In the genomic region with DNA sequence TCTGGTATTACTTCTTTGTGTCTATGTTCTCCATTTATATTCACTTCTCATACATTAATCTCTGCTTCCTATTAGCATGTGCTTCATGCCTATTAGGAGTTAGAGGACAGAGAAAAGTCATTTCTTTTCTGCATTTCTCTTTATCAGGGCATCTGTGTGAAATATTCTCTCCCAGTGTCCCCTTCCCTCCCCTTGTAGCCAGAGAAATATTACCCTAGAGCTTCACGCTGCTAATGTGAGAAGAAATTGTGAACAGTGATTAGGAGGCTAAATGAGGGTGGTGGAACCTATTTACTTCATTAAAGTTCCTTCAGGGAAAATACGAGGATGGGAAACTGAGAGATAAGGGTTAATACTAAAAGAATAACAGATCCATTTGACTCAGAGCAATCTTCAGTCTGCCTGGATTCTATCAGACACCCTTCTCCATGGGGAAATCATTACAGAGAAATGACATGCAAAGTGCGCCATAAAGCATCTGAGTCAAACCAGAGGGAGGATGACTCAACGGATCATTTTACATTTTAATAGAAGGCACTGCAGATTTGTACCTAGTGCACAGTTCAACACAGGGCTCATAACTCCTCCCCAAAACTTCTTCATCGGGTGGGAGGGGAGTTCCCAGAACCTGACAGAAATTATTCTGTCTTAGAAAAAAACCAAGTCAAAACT, we compare ENCODE assay signal across 1 cellular context.
A peak's percentile ranks its signal among the peaks of the same experiment; 100 is the strongest.
TF ChIP-seq lines count a peak whose summit lies in the region.

No MANE protein-coding gene starts in this region.

TF ChIP-seq in HEK293, 187 proteins besides CTCF, POLR2A, EP300 and RAD21 (continued from another document and continues in another):
- TF ChIP-seq, protein P1, sequence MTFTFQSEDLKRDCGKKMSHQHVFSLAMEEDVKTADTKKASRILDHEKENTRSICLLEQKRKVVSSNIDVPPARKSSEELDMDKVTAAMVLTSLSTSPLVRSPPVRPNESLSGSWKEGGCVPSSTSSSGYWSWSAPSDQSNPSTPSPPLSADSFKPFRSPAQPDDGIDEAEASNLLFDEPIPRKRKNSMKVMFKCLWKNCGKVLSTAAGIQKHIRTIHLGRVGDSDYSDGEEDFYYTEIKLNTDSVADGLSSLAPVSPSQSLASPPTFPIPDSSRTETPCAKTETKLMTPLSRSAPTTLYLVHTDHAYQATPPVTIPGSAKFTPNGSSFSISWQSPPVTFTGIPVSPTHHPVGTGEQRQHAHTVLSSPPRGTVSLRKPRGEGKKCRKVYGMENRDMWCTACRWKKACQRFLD (tag by site-specific recombination; IDR thresholded peaks at IDR 0.05): no peak
- 0 out of 2 replicates have a peak, but pooled peaks have one; percentile 40 for TF ChIP-seq KLF8 (tag by site-specific recombination; IDR thresholded peaks at IDR 0.05)
- TF ChIP-seq IKZF3 (tag by site-specific recombination; IDR thresholded peaks at IDR 0.05): peak; percentile 73
- TF ChIP-seq, protein P2, sequence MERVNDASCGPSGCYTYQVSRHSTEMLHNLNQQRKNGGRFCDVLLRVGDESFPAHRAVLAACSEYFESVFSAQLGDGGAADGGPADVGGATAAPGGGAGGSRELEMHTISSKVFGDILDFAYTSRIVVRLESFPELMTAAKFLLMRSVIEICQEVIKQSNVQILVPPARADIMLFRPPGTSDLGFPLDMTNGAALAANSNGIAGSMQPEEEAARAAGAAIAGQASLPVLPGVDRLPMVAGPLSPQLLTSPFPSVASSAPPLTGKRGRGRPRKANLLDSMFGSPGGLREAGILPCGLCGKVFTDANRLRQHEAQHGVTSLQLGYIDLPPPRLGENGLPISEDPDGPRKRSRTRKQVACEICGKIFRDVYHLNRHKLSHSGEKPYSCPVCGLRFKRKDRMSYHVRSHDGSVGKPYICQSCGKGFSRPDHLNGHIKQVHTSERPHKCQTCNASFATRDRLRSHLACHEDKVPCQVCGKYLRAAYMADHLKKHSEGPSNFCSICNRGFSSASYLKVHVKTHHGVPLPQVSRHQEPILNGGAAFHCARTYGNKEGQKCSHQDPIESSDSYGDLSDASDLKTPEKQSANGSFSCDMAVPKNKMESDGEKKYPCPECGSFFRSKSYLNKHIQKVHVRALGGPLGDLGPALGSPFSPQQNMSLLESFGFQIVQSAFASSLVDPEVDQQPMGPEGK (tag by site-specific recombination; IDR thresholded peaks at IDR 0.05): peak; percentile 47; the same call in 1 of the 2 replicates
- TF ChIP-seq ZNF626 (tag by site-specific recombination; IDR thresholded peaks at IDR 0.05): no peak
- no peak for TF ChIP-seq ZNF114 (tag by site-specific recombination; IDR thresholded peaks at IDR 0.05)
- TF ChIP-seq ZNF654 (tag by site-specific recombination; IDR thresholded peaks at IDR 0.05; ENCODE audit: low read depth): no peak
- TF ChIP-seq ZEB2 (tag by site-specific recombination; IDR thresholded peaks at IDR 0.05): peak; percentile 93
- TF ChIP-seq ZNF600 (tag by site-specific recombination; IDR thresholded peaks at IDR 0.05): peak; percentile 90
- peak; percentile 57; the same call in 1 of the 2 replicates for TF ChIP-seq HIC1 (tag by site-specific recombination; IDR thresholded peaks at IDR 0.05)
- TF ChIP-seq ZNF433 (tag by site-specific recombination; IDR thresholded peaks at IDR 0.05; ENCODE audit: low read depth): no peak
- peak; percentile 71; the same call in 1 of the 2 replicates for TF ChIP-seq ZNF184 (tag by site-specific recombination; IDR thresholded peaks at IDR 0.05)
- peak; percentile 62 for TF ChIP-seq ZNF2 (tag by site-specific recombination; IDR thresholded peaks at IDR 0.05)
- TF ChIP-seq ZNF629 (tag by site-specific recombination; IDR thresholded peaks at IDR 0.05): peak; percentile 92
- TF ChIP-seq WT1 (tag by site-specific recombination; IDR thresholded peaks at IDR 0.05): peak; percentile 94
- peak; percentile 74 for TF ChIP-seq ZBTB17 (tag by site-specific recombination; IDR thresholded peaks at IDR 0.05)
- peak; percentile 41; the same call in 1 of the 2 replicates for TF ChIP-seq SP3 (tag by site-specific recombination; IDR thresholded peaks at IDR 0.05)
- no peak for TF ChIP-seq ZNF280C (tag by site-specific recombination; IDR thresholded peaks at IDR 0.05)
- TF ChIP-seq KLF9 (tag by site-specific recombination; IDR thresholded peaks at IDR 0.05; ENCODE audit: low read depth): 0 out of 2 replicates have a peak, but pooled peaks have one; percentile 16
- TF ChIP-seq PRDM2 (tag by site-specific recombination; IDR thresholded peaks at IDR 0.05; ENCODE audit: borderline replicate concordance): no peak
- peak; percentile 64 for TF ChIP-seq ZXDB (tag by site-specific recombination; IDR thresholded peaks at IDR 0.05)
- TF ChIP-seq ZNF677 (tag by site-specific recombination; IDR thresholded peaks at IDR 0.05): no peak
- peak; percentile 94 for TF ChIP-seq SP7 (tag by site-specific recombination; IDR thresholded peaks at IDR 0.05)
- 0 out of 2 replicates have a peak, but pooled peaks have one; percentile 20 for TF ChIP-seq ZFP69B (tag by site-specific recombination; IDR thresholded peaks at IDR 0.05)
- TF ChIP-seq ZNF324 (tag by site-specific recombination; IDR thresholded peaks at IDR 0.05): no peak
- TF ChIP-seq ZFP41 (tag by site-specific recombination; IDR thresholded peaks at IDR 0.05; ENCODE audit: borderline replicate concordance): no peak
- peak; percentile 59 for TF ChIP-seq PRDM6 (tag by site-specific recombination; IDR thresholded peaks at IDR 0.05)
- no peak for TF ChIP-seq ZNF140 (tag by site-specific recombination; IDR thresholded peaks at IDR 0.05)
- TF ChIP-seq, protein P3, sequence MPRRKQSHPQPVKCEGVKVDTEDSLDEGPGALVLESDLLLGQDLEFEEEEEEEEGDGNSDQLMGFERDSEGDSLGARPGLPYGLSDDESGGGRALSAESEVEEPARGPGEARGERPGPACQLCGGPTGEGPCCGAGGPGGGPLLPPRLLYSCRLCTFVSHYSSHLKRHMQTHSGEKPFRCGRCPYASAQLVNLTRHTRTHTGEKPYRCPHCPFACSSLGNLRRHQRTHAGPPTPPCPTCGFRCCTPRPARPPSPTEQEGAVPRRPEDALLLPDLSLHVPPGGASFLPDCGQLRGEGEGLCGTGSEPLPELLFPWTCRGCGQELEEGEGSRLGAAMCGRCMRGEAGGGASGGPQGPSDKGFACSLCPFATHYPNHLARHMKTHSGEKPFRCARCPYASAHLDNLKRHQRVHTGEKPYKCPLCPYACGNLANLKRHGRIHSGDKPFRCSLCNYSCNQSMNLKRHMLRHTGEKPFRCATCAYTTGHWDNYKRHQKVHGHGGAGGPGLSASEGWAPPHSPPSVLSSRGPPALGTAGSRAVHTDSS (tag by site-specific recombination; IDR thresholded peaks at IDR 0.05): peak; percentile 64
- peak; percentile 41; the same call in 1 of the 2 replicates for TF ChIP-seq ZBTB21 (tag by site-specific recombination; IDR thresholded peaks at IDR 0.05)
- TF ChIP-seq, protein P4, sequence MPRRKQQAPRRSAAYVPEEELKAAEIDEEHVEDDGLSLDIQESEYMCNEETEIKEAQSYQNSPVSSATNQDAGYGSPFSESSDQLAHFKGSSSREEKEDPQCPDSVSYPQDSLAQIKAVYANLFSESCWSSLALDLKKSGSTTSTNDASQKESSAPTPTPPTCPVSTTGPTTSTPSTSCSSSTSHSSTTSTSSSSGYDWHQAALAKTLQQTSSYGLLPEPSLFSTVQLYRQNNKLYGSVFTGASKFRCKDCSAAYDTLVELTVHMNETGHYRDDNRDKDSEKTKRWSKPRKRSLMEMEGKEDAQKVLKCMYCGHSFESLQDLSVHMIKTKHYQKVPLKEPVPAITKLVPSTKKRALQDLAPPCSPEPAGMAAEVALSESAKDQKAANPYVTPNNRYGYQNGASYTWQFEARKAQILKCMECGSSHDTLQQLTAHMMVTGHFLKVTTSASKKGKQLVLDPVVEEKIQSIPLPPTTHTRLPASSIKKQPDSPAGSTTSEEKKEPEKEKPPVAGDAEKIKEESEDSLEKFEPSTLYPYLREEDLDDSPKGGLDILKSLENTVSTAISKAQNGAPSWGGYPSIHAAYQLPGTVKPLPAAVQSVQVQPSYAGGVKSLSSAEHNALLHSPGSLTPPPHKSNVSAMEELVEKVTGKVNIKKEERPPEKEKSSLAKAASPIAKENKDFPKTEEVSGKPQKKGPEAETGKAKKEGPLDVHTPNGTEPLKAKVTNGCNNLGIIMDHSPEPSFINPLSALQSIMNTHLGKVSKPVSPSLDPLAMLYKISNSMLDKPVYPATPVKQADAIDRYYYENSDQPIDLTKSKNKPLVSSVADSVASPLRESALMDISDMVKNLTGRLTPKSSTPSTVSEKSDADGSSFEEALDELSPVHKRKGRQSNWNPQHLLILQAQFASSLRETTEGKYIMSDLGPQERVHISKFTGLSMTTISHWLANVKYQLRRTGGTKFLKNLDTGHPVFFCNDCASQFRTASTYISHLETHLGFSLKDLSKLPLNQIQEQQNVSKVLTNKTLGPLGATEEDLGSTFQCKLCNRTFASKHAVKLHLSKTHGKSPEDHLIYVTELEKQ (tag by site-specific recombination; IDR thresholded peaks at IDR 0.05; ENCODE audit: borderline replicate concordance): peak; percentile 79; the same call in 1 of the 2 replicates
- peak; percentile 87; the same call in 1 of the 2 replicates for TF ChIP-seq ZNF660 (tag by site-specific recombination; IDR thresholded peaks at IDR 0.05)
- TF ChIP-seq ZNF121 (tag by site-specific recombination; IDR thresholded peaks at IDR 0.05): no peak
- TF ChIP-seq ZIC2 (tag by site-specific recombination; IDR thresholded peaks at IDR 0.05): no peak
